ENCODE assay signal across 19 cellular contexts in genomic region chr3:95418251-95418650, GRCh38.
DNase-seq lines count a peak whose midpoint lies in the region; ATAC-seq, FAIRE-seq and TF ChIP-seq lines count a peak whose summit lies in the region.
"Had no signal": no experiment of that assay in that cellular context is flagged by ENCODE, and none has a peak within 500 bp of the region (broad histone marks: within the 10 kb centered on the region; RNA-seq: fewer than 3 reads in every experiment).

No MANE protein-coding gene starts in this region.

- DNase-seq in astrocyte (ENCODE audit: low read depth), result no peak
- peak; percentile 51 for DNase-seq in kidney
- DNase-seq in neuronal stem cell (ENCODE audit: low spot score), result no peak
- no peak for DNase-seq in aorta
- no peak for DNase-seq in NCI-H2196 (lab: John Stamatoyannopoulos, UW; ENCODE audit: unreplicated experiment)
- no peak for DNase-seq in NCI-H2196 treated with DMSO at 0.1 percent for 48 hours (lab: John Stamatoyannopoulos, UW; ENCODE audit: unreplicated experiment)
- DNase-seq: 8988T; CD4-positive, alpha-beta memory T cell; DMS153; DMS79 treated with DMSO at 0.1 percent for 48 hours; GOT3; H7; HFFc6 had no signal

- H3K23ac ChIP-seq in neuronal stem cell (ENCODE audit: low read depth, low read length, poor library complexity), result no peak overlapping the region

- H4K20me1 ChIP-seq in astrocyte (ENCODE audit: insufficient read depth, low read length), result no peaks in the 10 kb centered on the region
- H4K20me1 ChIP-seq: BLaER1 had no signal

- no peak for TF ChIP-seq CTCF in astrocyte (IDR thresholded peaks at IDR 0.05; ENCODE audit: insufficient read depth, low read depth, low read length)
- TF ChIP-seq CTCF in kidney (IDR thresholded peaks at IDR 0.05; ENCODE audit: borderline replicate concordance, extremely low read depth, insufficient read depth), result no peak

- H3K4me3 ChIP-seq in astrocyte (ENCODE audit: insufficient read depth, low read depth, low read length) (no peak overlapping the region), kidney (ENCODE audit: low read length in 2 of 2) (no peak overlapping the region), neuronal stem cell (ENCODE audit: low read length in 2 of 2) (no peak overlapping the region), aorta (ENCODE audit: low read length in 2 of 2) (no peak overlapping the region)
- H3K4me3 ChIP-seq: BLaER1, GM12878 had no signal

- intact Hi-C loops in kidney (cut with DNase I), result no loop called here
- intact Hi-C loops in aorta (cut with DNase I), result no loop called here

- H2AK5ac ChIP-seq in neuronal stem cell (ENCODE audit: low read depth, low read length), result no peak overlapping the region

- H3K27me3 ChIP-seq in astrocyte (ENCODE audit: insufficient read depth, low read length) (no peaks in the 10 kb centered on the region), neuronal stem cell (ENCODE audit: control insufficient read depth in 3 of 3, insufficient read depth in 3 of 3, low read depth in 1 of 3, low read length in 3 of 3) (no peaks in the 10 kb centered on the region), aorta (ENCODE audit: control insufficient read depth in 1 of 2, insufficient read depth in 2 of 2, low read length in 1 of 2) (no peaks in the 10 kb centered on the region)
- H3K27me3 ChIP-seq: BLaER1 had no signal

- no peaks in the 10 kb centered on the region for H3K36me3 ChIP-seq in astrocyte (ENCODE audit: insufficient read depth, low read length)
- no peaks in the 10 kb centered on the region for H3K36me3 ChIP-seq in kidney (ENCODE audit: control insufficient read depth in 1 of 2, insufficient read depth in 2 of 2, low read length in 2 of 2)
- H3K36me3 ChIP-seq in neuronal stem cell (replicated peaks in 1 of 2; ENCODE audit: control insufficient read depth in 2 of 2, insufficient read depth in 2 of 2, low read length in 2 of 2), result no peaks in the 10 kb centered on the region
- H3K36me3 ChIP-seq in aorta (ENCODE audit: control insufficient read depth in 1 of 2, insufficient read depth in 2 of 2, low read length in 1 of 2), result no peaks in the 10 kb centered on the region
- H3K36me3 ChIP-seq: BLaER1 had no signal

- no peak overlapping the region for H2BK12ac ChIP-seq in neuronal stem cell (ENCODE audit: low read length)

- H3K14ac ChIP-seq in neuronal stem cell (ENCODE audit: low read length), result no peak overlapping the region

- no peaks in the 10 kb centered on the region for H3K79me1 ChIP-seq in neuronal stem cell (ENCODE audit: low read depth, low read length)

- H3K27ac ChIP-seq in astrocyte (ENCODE audit: low read depth, low read length), result no peak overlapping the region
- H3K27ac ChIP-seq in kidney (ENCODE audit: low read depth in 2 of 2, low read length in 2 of 2), result no peak overlapping the region
- no peak overlapping the region for H3K27ac ChIP-seq in neuronal stem cell (replicated peaks; ENCODE audit: low read length)
- H3K27ac ChIP-seq in aorta (ENCODE audit: low read depth in 1 of 2, low read length in 2 of 2), result no peak overlapping the region
- H3K27ac ChIP-seq: BLaER1 had no signal

- H2BK15ac ChIP-seq in neuronal stem cell (ENCODE audit: low read length), result no peak overlapping the region

- no CpG with 5 or more reads among the region's 6 CpGs for WGBS in neuronal stem cell (ENCODE audit: extremely low coverage in 2 of 2, insufficient read length in 2 of 2, insufficient replicate concordance in 1 of 2), 2 donors
- 88 to 90% methylated on average over 6 of the region's 6 CpGs for WGBS in aorta, 2 donors

- FAIRE-seq in astrocyte (lab: Jason Lieb, UNC) (no peak), kidney (lab: Jason Lieb, UNC) (no peak)
- FAIRE-seq: GM12878, HepG2 had no signal

- peak overlapping the region; percentile 48 for H3K27ac Mint-ChIP-seq in astrocyte (ENCODE audit: unreplicated experiment)
- H3K27ac Mint-ChIP-seq: CD14-positive monocyte; CD4-positive, alpha-beta memory T cell; HFFc6 had no signal

- H3K4me3 Mint-ChIP-seq in astrocyte (ENCODE audit: unreplicated experiment), result no peak overlapping the region
- H3K4me3 Mint-ChIP-seq: CD14-positive monocyte; CD4-positive, alpha-beta memory T cell; HFFc6 had no signal

- H4K8ac ChIP-seq in neuronal stem cell (ENCODE audit: low read depth, low read length), result no peak overlapping the region

- no peak overlapping the region for H3K9ac ChIP-seq in astrocyte (ENCODE audit: low read length)
- H3K9ac ChIP-seq in kidney (ENCODE audit: low read length in 2 of 2), result no peak overlapping the region
- H3K9ac ChIP-seq in neuronal stem cell (ENCODE audit: low read depth, low read length, poor library complexity), result no peak overlapping the region
- H3K9ac ChIP-seq: BLaER1 had no signal

- H4K91ac ChIP-seq in neuronal stem cell (ENCODE audit: low read depth, low read length, poor library complexity), result no peak overlapping the region

- H3K18ac ChIP-seq in neuronal stem cell (ENCODE audit: low read length), result no peak overlapping the region

- peak; percentile 41 for ATAC-seq in aorta (ENCODE audit: low FRiP score)
- no peak for ATAC-seq in HG02759 (IDR thresholded peaks at IDR 0.05; ENCODE audit: unreplicated experiment)
- ATAC-seq: GM12878, HCT116, HepG2 had no signal

- no peak overlapping the region for H3K4me2 ChIP-seq in astrocyte (ENCODE audit: low read length)
- no peak overlapping the region for H3K4me2 ChIP-seq in neuronal stem cell (ENCODE audit: insufficient read depth, low read length, poor library complexity, severe bottlenecking)
- H3K4me2 ChIP-seq: BLaER1 had no signal

- H2BK120ac ChIP-seq in neuronal stem cell (ENCODE audit: low read depth, low read length), result no peak overlapping the region

- no peak overlapping the region for H3K4ac ChIP-seq in neuronal stem cell (ENCODE audit: low read length)

- no peak overlapping the region for H2BK5ac ChIP-seq in neuronal stem cell (ENCODE audit: low read length)

- H3K9me3 ChIP-seq in astrocyte (ENCODE audit: insufficient read depth, low read depth, low read length), result no peaks in the 10 kb centered on the region
- peaks cover 0 to 3% of the 10 kb centered on the region in 2 donors for H3K9me3 ChIP-seq in kidney (ENCODE audit: control insufficient read depth in 1 of 2, low read length in 2 of 2)
- H3K9me3 ChIP-seq in neuronal stem cell (replicated peaks in 1 of 2; ENCODE audit: control insufficient read depth in 2 of 2, insufficient read depth in 1 of 2, low read depth in 1 of 2, low read length in 2 of 2), result no peaks in the 10 kb centered on the region
- peaks cover 2% of the 10 kb centered on the region for H3K9me3 ChIP-seq in aorta (ENCODE audit: control insufficient read depth, low read length)
- H3K9me3 ChIP-seq: BLaER1 had no signal

- H3K4me1 ChIP-seq in astrocyte (ENCODE audit: insufficient read depth, low read length) (no peaks in the 10 kb centered on the region), kidney (ENCODE audit: control insufficient read depth in 1 of 2, insufficient read depth in 1 of 2, low read depth in 1 of 2, low read length in 2 of 2) (no peaks in the 10 kb centered on the region), neuronal stem cell (ENCODE audit: control insufficient read depth in 2 of 2, insufficient read depth in 1 of 2, low read depth in 1 of 2, low read length in 2 of 2) (no peaks in the 10 kb centered on the region), aorta (ENCODE audit: control insufficient read depth in 1 of 2, insufficient read depth in 2 of 2, low read length in 2 of 2) (no peaks in the 10 kb centered on the region)
- H3K4me1 ChIP-seq: BLaER1 had no signal

- H3K9me3 Mint-ChIP-seq in astrocyte (ENCODE audit: unreplicated experiment), result peaks cover 2% of the 10 kb centered on the region

- H3K27me3 Mint-ChIP-seq in astrocyte (ENCODE audit: low read depth, unreplicated experiment), result no peaks in the 10 kb centered on the region
- H3K27me3 Mint-ChIP-seq: CD4-positive, alpha-beta memory T cell had no signal

- H3K36me3 Mint-ChIP-seq in astrocyte (ENCODE audit: low read depth, unreplicated experiment), result no peaks in the 10 kb centered on the region
- H3K36me3 Mint-ChIP-seq: CD14-positive monocyte; CD4-positive, alpha-beta memory T cell had no signal

- H3K4me1 Mint-ChIP-seq in astrocyte (ENCODE audit: low read depth, unreplicated experiment), result no peaks in the 10 kb centered on the region
- H3K4me1 Mint-ChIP-seq: CD14-positive monocyte; CD4-positive, alpha-beta memory T cell had no signal

- H3K79me2 ChIP-seq in astrocyte (ENCODE audit: insufficient read depth, low read length), result no peaks in the 10 kb centered on the region

- H2AFZ ChIP-seq in astrocyte (ENCODE audit: low read depth, low read length) (no peak overlapping the region), neuronal stem cell (ENCODE audit: low read length) (peak overlapping the region; percentile 15)
